In the genomic region with DNA sequence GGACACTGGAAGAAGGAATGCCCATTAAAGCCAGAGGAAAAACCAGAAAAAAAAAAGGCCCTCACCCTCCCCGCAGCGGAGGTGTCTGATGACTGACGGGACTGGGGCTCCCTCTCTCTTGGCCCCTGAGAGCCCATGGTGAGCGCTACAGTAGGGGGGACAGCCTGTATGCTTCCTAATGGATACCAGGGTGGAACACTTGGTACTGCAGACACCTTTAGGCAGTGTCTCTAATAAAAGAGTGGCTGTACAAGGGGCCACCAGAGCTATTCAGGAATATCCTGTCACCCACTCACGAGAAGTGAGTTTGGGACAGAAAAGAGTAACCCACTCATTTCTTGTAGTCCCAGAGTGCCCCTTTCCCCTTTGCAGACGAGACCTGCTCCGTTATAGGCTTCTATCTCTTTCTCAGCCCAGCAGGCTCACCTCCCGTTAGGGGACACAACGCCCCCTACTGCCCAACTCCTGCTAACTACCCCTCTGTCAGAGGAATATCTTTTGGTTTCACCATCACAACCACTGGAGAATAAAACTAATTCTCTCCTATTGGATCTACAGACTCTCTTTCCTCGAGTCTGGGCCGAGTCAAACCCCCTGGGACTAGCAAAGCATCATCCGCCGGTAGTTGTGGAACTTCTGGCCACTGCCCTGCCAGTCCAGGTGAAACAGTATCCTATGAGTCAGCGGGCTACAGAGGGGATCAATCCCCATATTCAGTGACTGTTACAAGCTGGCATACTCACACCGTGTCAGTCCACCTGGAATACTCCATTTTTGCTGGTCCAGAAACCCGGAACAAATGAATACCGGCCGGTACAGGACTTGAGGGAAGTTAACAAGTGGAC, we compare ENCODE assay signal across 1 cellular context.
TF ChIP-seq lines count a peak whose summit lies in the region.

No MANE protein-coding gene starts in this region.

TF ChIP-seq in K562, 482 proteins besides CTCF, POLR2A, EP300 and RAD21 (continues in another document):
- TF ChIP-seq, protein P1, sequence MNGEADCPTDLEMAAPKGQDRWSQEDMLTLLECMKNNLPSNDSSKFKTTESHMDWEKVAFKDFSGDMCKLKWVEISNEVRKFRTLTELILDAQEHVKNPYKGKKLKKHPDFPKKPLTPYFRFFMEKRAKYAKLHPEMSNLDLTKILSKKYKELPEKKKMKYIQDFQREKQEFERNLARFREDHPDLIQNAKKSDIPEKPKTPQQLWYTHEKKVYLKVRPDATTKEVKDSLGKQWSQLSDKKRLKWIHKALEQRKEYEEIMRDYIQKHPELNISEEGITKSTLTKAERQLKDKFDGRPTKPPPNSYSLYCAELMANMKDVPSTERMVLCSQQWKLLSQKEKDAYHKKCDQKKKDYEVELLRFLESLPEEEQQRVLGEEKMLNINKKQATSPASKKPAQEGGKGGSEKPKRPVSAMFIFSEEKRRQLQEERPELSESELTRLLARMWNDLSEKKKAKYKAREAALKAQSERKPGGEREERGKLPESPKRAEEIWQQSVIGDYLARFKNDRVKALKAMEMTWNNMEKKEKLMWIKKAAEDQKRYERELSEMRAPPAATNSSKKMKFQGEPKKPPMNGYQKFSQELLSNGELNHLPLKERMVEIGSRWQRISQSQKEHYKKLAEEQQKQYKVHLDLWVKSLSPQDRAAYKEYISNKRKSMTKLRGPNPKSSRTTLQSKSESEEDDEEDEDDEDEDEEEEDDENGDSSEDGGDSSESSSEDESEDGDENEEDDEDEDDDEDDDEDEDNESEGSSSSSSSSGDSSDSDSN (IDR thresholded peaks at IDR 0.05; ENCODE audit: borderline replicate concordance in 1 of 2, low read depth in 2 of 2, low read length in 2 of 2) = peak in 1 of 2 experiments; percentile 27; a peak in 1 of 4 replicates
- peak; percentile 57 for TF ChIP-seq BRD9 (IDR thresholded peaks at IDR 0.05; ENCODE audit: low read depth, partially characterized antibody)
- TF ChIP-seq, protein P2, sequence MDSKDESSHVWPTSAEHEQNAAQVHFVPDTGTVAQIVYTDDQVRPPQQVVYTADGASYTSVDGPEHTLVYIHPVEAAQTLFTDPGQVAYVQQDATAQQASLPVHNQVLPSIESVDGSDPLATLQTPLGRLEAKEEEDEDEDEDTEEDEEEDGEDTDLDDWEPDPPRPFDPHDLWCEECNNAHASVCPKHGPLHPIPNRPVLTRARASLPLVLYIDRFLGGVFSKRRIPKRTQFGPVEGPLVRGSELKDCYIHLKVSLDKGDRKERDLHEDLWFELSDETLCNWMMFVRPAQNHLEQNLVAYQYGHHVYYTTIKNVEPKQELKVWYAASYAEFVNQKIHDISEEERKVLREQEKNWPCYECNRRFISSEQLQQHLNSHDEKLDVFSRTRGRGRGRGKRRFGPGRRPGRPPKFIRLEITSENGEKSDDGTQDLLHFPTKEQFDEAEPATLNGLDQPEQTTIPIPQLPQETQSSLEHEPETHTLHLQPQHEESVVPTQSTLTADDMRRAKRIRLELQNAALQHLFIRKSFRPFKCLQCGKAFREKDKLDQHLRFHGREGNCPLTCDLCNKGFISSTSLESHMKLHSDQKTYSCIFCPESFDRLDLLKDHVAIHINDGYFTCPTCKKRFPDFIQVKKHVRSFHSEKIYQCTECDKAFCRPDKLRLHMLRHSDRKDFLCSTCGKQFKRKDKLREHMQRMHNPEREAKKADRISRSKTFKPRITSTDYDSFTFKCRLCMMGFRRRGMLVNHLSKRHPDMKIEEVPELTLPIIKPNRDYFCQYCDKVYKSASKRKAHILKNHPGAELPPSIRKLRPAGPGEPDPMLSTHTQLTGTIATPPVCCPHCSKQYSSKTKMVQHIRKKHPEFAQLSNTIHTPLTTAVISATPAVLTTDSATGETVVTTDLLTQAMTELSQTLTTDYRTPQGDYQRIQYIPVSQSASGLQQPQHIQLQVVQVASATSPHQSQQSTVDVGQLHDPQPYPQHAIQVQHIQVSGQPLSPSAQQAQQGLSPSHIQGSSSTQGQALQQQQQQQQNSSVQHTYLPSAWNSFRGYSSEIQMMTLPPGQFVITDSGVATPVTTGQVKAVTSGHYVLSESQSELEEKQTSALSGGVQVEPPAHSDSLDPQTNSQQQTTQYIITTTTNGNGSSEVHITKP (IDR thresholded peaks at IDR 0.05; ENCODE audit: partially characterized antibody) = peak; percentile 48
- TF ChIP-seq TAF9B (IDR thresholded peaks at IDR 0.05; ENCODE audit: partially characterized antibody) = peak; percentile 34
- no peak for TF ChIP-seq ZNF184 (CRISPR knock-in tag; IDR thresholded peaks at IDR 0.05)
- TF ChIP-seq, protein P3, sequence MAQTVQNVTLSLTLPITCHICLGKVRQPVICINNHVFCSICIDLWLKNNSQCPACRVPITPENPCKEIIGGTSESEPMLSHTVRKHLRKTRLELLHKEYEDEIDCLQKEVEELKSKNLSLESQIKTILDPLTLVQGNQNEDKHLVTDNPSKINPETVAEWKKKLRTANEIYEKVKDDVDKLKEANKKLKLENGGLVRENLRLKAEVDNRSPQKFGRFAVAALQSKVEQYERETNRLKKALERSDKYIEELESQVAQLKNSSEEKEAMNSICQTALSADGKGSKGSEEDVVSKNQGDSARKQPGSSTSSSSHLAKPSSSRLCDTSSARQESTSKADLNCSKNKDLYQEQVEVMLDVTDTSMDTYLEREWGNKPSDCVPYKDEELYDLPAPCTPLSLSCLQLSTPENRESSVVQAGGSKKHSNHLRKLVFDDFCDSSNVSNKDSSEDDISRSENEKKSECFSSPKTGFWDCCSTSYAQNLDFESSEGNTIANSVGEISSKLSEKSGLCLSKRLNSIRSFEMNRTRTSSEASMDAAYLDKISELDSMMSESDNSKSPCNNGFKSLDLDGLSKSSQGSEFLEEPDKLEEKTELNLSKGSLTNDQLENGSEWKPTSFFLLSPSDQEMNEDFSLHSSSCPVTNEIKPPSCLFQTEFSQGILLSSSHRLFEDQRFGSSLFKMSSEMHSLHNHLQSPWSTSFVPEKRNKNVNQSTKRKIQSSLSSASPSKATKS (CRISPR knock-in tag; IDR thresholded peaks at IDR 0.05) = no peak
- TF ChIP-seq TAF1 (IDR thresholded peaks at IDR 0.05; ENCODE audit: control insufficient read depth, extremely low read depth, insufficient read depth, low read length, severe bottlenecking) = peak; percentile 28
- TF ChIP-seq ZNF696 (CRISPR knock-in tag; conservative IDR thresholded peaks at IDR 0.05) = no peak
- TF ChIP-seq RNF2 (IDR thresholded peaks at IDR 0.05) = 0 out of 2 replicates have a peak, but pooled peaks have one; percentile 23
- TF ChIP-seq, protein P4, sequence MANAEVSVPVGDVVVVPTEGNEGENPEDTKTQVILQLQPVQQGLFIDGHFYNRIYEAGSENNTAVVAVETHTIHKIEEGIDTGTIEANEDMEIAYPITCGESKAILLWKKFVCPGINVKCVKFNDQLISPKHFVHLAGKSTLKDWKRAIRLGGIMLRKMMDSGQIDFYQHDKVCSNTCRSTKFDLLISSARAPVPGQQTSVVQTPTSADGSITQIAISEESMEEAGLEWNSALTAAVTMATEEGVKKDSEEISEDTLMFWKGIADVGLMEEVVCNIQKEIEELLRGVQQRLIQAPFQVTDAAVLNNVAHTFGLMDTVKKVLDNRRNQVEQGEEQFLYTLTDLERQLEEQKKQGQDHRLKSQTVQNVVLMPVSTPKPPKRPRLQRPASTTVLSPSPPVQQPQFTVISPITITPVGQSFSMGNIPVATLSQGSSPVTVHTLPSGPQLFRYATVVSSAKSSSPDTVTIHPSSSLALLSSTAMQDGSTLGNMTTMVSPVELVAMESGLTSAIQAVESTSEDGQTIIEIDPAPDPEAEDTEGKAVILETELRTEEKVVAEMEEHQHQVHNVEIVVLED (CRISPR knock-in tag; IDR thresholded peaks at IDR 0.05) = no peak
- TF ChIP-seq LCOR (CRISPR knock-in tag; IDR thresholded peaks at IDR 0.05) = 0 out of 2 replicates have a peak, but pooled peaks have one; percentile 35
- TF ChIP-seq, protein P5, sequence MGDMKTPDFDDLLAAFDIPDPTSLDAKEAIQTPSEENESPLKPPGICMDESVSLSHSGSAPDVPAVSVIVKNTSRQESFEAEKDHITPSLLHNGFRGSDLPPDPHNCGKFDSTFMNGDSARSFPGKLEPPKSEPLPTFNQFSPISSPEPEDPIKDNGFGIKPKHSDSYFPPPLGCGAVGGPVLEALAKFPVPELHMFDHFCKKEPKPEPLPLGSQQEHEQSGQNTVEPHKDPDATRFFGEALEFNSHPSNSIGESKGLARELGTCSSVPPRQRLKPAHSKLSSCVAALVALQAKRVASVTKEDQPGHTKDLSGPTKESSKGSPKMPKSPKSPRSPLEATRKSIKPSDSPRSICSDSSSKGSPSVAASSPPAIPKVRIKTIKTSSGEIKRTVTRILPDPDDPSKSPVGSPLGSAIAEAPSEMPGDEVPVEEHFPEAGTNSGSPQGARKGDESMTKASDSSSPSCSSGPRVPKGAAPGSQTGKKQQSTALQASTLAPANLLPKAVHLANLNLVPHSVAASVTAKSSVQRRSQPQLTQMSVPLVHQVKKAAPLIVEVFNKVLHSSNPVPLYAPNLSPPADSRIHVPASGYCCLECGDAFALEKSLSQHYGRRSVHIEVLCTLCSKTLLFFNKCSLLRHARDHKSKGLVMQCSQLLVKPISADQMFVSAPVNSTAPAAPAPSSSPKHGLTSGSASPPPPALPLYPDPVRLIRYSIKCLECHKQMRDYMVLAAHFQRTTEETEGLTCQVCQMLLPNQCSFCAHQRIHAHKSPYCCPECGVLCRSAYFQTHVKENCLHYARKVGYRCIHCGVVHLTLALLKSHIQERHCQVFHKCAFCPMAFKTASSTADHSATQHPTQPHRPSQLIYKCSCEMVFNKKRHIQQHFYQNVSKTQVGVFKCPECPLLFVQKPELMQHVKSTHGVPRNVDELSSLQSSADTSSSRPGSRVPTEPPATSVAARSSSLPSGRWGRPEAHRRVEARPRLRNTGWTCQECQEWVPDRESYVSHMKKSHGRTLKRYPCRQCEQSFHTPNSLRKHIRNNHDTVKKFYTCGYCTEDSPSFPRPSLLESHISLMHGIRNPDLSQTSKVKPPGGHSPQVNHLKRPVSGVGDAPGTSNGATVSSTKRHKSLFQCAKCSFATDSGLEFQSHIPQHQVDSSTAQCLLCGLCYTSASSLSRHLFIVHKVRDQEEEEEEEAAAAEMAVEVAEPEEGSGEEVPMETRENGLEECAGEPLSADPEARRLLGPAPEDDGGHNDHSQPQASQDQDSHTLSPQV (IDR thresholded peaks at IDR 0.05) = 0 out of 2 replicates have a peak, but pooled peaks have one; percentile 14
- no peak for TF ChIP-seq ZNF316 (IDR thresholded peaks at IDR 0.05)
- TF ChIP-seq, protein P6, sequence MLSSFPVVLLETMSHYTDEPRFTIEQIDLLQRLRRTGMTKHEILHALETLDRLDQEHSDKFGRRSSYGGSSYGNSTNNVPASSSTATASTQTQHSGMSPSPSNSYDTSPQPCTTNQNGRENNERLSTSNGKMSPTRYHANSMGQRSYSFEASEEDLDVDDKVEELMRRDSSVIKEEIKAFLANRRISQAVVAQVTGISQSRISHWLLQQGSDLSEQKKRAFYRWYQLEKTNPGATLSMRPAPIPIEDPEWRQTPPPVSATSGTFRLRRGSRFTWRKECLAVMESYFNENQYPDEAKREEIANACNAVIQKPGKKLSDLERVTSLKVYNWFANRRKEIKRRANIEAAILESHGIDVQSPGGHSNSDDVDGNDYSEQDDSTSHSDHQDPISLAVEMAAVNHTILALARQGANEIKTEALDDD (IDR thresholded peaks at IDR 0.05) = peak; percentile 67
- TF ChIP-seq ZKSCAN3 (CRISPR knock-in tag; IDR thresholded peaks at IDR 0.05) = no peak
- peak; percentile 81; the same call in 1 of the 2 replicates for TF ChIP-seq KAT7 (CRISPR knock-in tag; IDR thresholded peaks at IDR 0.05; ENCODE audit: borderline replicate concordance)
- TF ChIP-seq, protein P7, sequence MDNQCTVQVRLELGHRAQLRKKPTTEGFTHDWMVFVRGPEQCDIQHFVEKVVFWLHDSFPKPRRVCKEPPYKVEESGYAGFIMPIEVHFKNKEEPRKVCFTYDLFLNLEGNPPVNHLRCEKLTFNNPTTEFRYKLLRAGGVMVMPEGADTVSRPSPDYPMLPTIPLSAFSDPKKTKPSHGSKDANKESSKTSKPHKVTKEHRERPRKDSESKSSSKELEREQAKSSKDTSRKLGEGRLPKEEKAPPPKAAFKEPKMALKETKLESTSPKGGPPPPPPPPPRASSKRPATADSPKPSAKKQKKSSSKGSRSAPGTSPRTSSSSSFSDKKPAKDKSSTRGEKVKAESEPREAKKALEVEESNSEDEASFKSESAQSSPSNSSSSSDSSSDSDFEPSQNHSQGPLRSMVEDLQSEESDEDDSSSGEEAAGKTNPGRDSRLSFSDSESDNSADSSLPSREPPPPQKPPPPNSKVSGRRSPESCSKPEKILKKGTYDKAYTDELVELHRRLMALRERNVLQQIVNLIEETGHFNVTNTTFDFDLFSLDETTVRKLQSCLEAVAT (IDR thresholded peaks at IDR 0.05) = 0 out of 4 replicates have a peak, but pooled peaks of 1 of the 2 experiments have one; percentile 5
- TF ChIP-seq CREM (IDR thresholded peaks at IDR 0.05; ENCODE audit: low read depth) = peak; percentile 15; the same call in 1 of the 2 replicates
- no peak for TF ChIP-seq NEUROD1 (IDR thresholded peaks at IDR 0.05; ENCODE audit: borderline replicate concordance, low read depth, low read length, partially characterized antibody)
